Comparison of ENCODE assay signal across 13 cellular contexts in genomic region chr20:1369970-1370369, GRCh38. TPM values are rescaled to one million over a fixed set of nuclear protein-coding genes. Genes with fewer than 3 reads are reported as not detected.
DNase-seq lines count a peak whose midpoint lies in the region; ATAC-seq and TF ChIP-seq lines count a peak whose summit lies in the region.
"Had no signal": no experiment of that assay in that cellular context is flagged by ENCODE, and none has a peak within 500 bp of the region (broad histone marks: within the 10 kb centered on the region; RNA-seq: fewer than 3 reads in every experiment).

No MANE protein-coding gene starts in this region.

- peaks cover 19% of the 10 kb centered on the region for H3K4me1 ChIP-seq in right cardiac atrium (ENCODE audit: control insufficient read depth, insufficient read depth, low read length)
- H3K4me1 ChIP-seq in adrenal gland (replicated peaks in 1 of 2): peaks cover 14 to 38% of the 10 kb centered on the region in 2 donors
- H3K4me1 ChIP-seq in naive thymus-derived CD4-positive, alpha-beta T cell (ENCODE audit: control insufficient read depth in 2 of 2, insufficient read depth in 2 of 2, low read length in 2 of 2): peaks cover 0 to 9% of the 10 kb centered on the region in 2 donors

- H3K9me3 ChIP-seq in right cardiac atrium (ENCODE audit: control insufficient read depth, low read length): no peaks in the 10 kb centered on the region
- H3K9me3 ChIP-seq in adrenal gland (replicated peaks in 1 of 3): no peaks in the 10 kb centered on the region
- H3K9me3 ChIP-seq in naive thymus-derived CD4-positive, alpha-beta T cell (ENCODE audit: control insufficient read depth in 2 of 3, low read length in 3 of 3): peaks cover 0 to 2% (median 0%) of the 10 kb centered on the region in 3 experiments
- H3K9me3 ChIP-seq: ovary, upper lobe of left lung had no signal

- peaks cover 4 to 58% (median 49%) of the 10 kb centered on the region in 5 donors for H3K36me3 Mint-ChIP-seq in naive thymus-derived CD4-positive, alpha-beta T cell

- H3K9me3 Mint-ChIP-seq in naive thymus-derived CD4-positive, alpha-beta T cell: peaks cover 0 to 7% (median 0%) of the 10 kb centered on the region in 11 donors
- H3K9me3 Mint-ChIP-seq: activated B cell treated with CpG ODN at 0.5 μM for 24 hours had no signal

- no peak overlapping the region for H3K4me3 Mint-ChIP-seq in naive thymus-derived CD4-positive, alpha-beta T cell
- H3K4me3 Mint-ChIP-seq: activated B cell treated with CpG ODN at 0.5 μM for 24 hours had no signal

- ATAC-seq in right cardiac atrium (no peak), left ventricle myocardium superior (no peak), GM19452 (IDR thresholded peaks at IDR 0.05; ENCODE audit: unreplicated experiment) (no peak), GM21367 (IDR thresholded peaks at IDR 0.05; ENCODE audit: unreplicated experiment) (no peak)
- no peak for ATAC-seq in naive thymus-derived CD4-positive, alpha-beta T cell

- H3K36me3 ChIP-seq in adrenal gland (replicated peaks in 1 of 2): peaks cover 0 to 37% of the 10 kb centered on the region in 2 donors
- peaks cover 0 to 65% (median 5%) of the 10 kb centered on the region in 3 experiments for H3K36me3 ChIP-seq in naive thymus-derived CD4-positive, alpha-beta T cell (ENCODE audit: control insufficient read depth in 2 of 3, insufficient read depth in 3 of 3, low read length in 3 of 3)
- H3K36me3 ChIP-seq: ovary had no signal

- 75% methylated on average over 3 of the region's 3 CpGs for WGBS in right cardiac atrium
- WGBS in adrenal gland, 4 donors: 92 to 95% (median 93%) methylated on average over 3 of the region's 3 CpGs

- POLR2A ChIA-PET in naive thymus-derived CD4-positive, alpha-beta T cell (lab: Charles Lee): interaction anchor here (1.1 kb wide), 1 partner anchor 41 kb away, joined by 3 read pairs; the partner anchor contains the start of gene SDCBP2

- DNase-seq in right cardiac atrium: no peak
- no peak for DNase-seq in left ventricle myocardium superior
- DNase-seq in adrenal gland: no peak
- DNase-seq in naive thymus-derived CD4-positive, alpha-beta T cell: no peak
- no peak for DNase-seq in COR-L47 (lab: John Stamatoyannopoulos, UW)
- no peak for DNase-seq in LoVo (ENCODE audit: low spot score)
- DNase-seq: activated B cell treated with CpG ODN at 0.5 μM for 24 hours, cortex of kidney, ovary, upper lobe of left lung had no signal

- H3K27me3 Mint-ChIP-seq in naive thymus-derived CD4-positive, alpha-beta T cell: no peaks in the 10 kb centered on the region
- H3K27me3 Mint-ChIP-seq: activated B cell treated with CpG ODN at 0.5 μM for 24 hours had no signal

- TF ChIP-seq POLR2A in adrenal gland (IDR thresholded peaks at IDR 0.05): no peak

- H3K27me3 ChIP-seq in right cardiac atrium (ENCODE audit: control insufficient read depth, insufficient read depth) (no peaks in the 10 kb centered on the region), adrenal gland (no peaks in the 10 kb centered on the region)
- H3K27me3 ChIP-seq in naive thymus-derived CD4-positive, alpha-beta T cell (ENCODE audit: control insufficient read depth in 2 of 2, insufficient read depth in 2 of 2, low read length in 2 of 2): no peaks in the 10 kb centered on the region
- H3K27me3 ChIP-seq: BLaER1, ovary, upper lobe of left lung had no signal

- H3K27ac ChIP-seq in right cardiac atrium (ENCODE audit: low read length) (peak overlapping the region; percentile 48), adrenal gland (peak overlapping the region in 3 of 5 donors; percentile 22 to 75 (median 65))
- no peak overlapping the region for H3K27ac ChIP-seq in naive thymus-derived CD4-positive, alpha-beta T cell (ENCODE audit: low read depth, low read length)
- H3K27ac ChIP-seq: BLaER1, ovary had no signal

- H3K27ac Mint-ChIP-seq in naive thymus-derived CD4-positive, alpha-beta T cell: peak overlapping the region in 6 of 9 donors; percentile 3 to 54 (median 16)
- H3K27ac Mint-ChIP-seq: activated B cell treated with CpG ODN at 0.5 μM for 24 hours had no signal

- no peak for TF ChIP-seq CTCF in adrenal gland (IDR thresholded peaks at IDR 0.05)

- H3K4me3 ChIP-seq in right cardiac atrium (ENCODE audit: low read length) (no peak overlapping the region), adrenal gland (no peak overlapping the region)
- no peak overlapping the region for H3K4me3 ChIP-seq in naive thymus-derived CD4-positive, alpha-beta T cell (ENCODE audit: low read length)
- H3K4me3 ChIP-seq: BLaER1, ovary, upper lobe of left lung had no signal

- intact Hi-C loops in right cardiac atrium (cut with DNase I) (loop anchor here in 1 of 4 donors (5.0 kb wide), 1 partner anchor 33 kb away; no protein-coding TSS in a partner anchor), left ventricle myocardium superior (cut with micrococcal nuclease) (no loop called here), adrenal gland (cut with DNase I) (no loop called here)
- intact Hi-C loops in naive thymus-derived CD4-positive, alpha-beta T cell (cut with micrococcal nuclease): no loop called here

- CTCF ChIA-PET in naive thymus-derived CD4-positive, alpha-beta T cell (lab: Charles Lee): interaction anchor here (0.5 kb wide), 1 partner anchor 128 kb away, joined by 3 read pairs; no protein-coding TSS in a partner anchor

- peaks cover 10 to 53% (median 36%) of the 10 kb centered on the region in 7 donors for H3K4me1 Mint-ChIP-seq in naive thymus-derived CD4-positive, alpha-beta T cell

RNA-seq across cellular contexts. Expression of gene FKBP1A, which starts 22.9 kb away (rescaled TPM):
- total RNA-seq in right cardiac atrium (100 to 1,000 TPM; 105 to 162 (median 140) TPM), left ventricle myocardium superior (135 TPM), adrenal gland (100 to 1,000 TPM in 6 of 8 donors, 10 to 100 TPM in 2; 51.7 to 571 (median 151) TPM)
- polyA plus RNA-seq in right cardiac atrium (129 TPM), adrenal gland (100 to 1,000 TPM; 111 to 917 (median 149) TPM)
- total RNA-seq in naive thymus-derived CD4-positive, alpha-beta T cell: 100 to 1,000 TPM in 2 of 5 experiments, 10 to 100 TPM in 3; 74.5 to 253 (median 93.1) TPM
- polyA plus RNA-seq in naive thymus-derived CD4-positive, alpha-beta T cell: 10 to 100 TPM; 46.5 to 46.7 TPM

RNA-seq across cellular contexts. Expression of gene SDCBP2, which starts 41.0 kb away (rescaled TPM):
- total RNA-seq in right cardiac atrium: 1 to 10 TPM; 1.9 to 2.2 (median 2.2) TPM
- polyA plus RNA-seq in right cardiac atrium: 2.0 TPM
- 1.5 TPM for total RNA-seq in left ventricle myocardium superior
- total RNA-seq in adrenal gland: 1 to 10 TPM in 6 of 8 donors, under 1 TPM in 2; 0.43 to 7.6 (median 2.3) TPM
- polyA plus RNA-seq in adrenal gland: 1 to 10 TPM; 2.4 to 3.8 (median 3.0) TPM
- 1 to 10 TPM; 1.0 to 3.6 (median 1.4) TPM for total RNA-seq in naive thymus-derived CD4-positive, alpha-beta T cell
- 1 to 10 TPM; 1.3 to 1.9 TPM for polyA plus RNA-seq in naive thymus-derived CD4-positive, alpha-beta T cell
